2 cellular contexts compared by ENCODE assay signal in genomic region chr11:16722945-16723344, GRCh38.
TF ChIP-seq lines count a peak whose summit lies in the region.

No MANE protein-coding gene starts in this region.

TF ChIP-seq in HEK293, 187 proteins besides CTCF, POLR2A, EP300 and RAD21 (continued from another document):
- no peak for TF ChIP-seq HIC1 (tag by site-specific recombination; IDR thresholded peaks at IDR 0.05)
- TF ChIP-seq ZFHX2 (tag by site-specific recombination; conservative IDR thresholded peaks at IDR 0.05), result no peak

TF ChIP-seq in K562, 482 proteins besides CTCF, POLR2A, EP300 and RAD21 (continued from another document):
- no peak for TF ChIP-seq HMGXB4 (CRISPR knock-in tag; IDR thresholded peaks at IDR 0.05)
- 0 out of 2 replicates have a peak, but pooled peaks have one; percentile 17 for TF ChIP-seq BCOR (IDR thresholded peaks at IDR 0.05)
- no peak for TF ChIP-seq RFX1 (IDR thresholded peaks at IDR 0.05)
- TF ChIP-seq ZNF146 (CRISPR knock-in tag; IDR thresholded peaks at IDR 0.05; ENCODE audit: unreplicated experiment), result peak; percentile 93
- TF ChIP-seq HDAC2 (IDR thresholded peaks at IDR 0.05), result no peak
